In genomic region chr3:18401298-18401961, GRCh38 we compare ENCODE assay signal across 13 cellular contexts. TPM values are rescaled to one million over a fixed set of nuclear protein-coding genes. Genes with fewer than 3 reads are reported as not detected.
A peak's percentile ranks its signal among the peaks of the same experiment; 100 is the strongest.
DNase-seq lines count a peak whose midpoint lies in the region; ATAC-seq and TF ChIP-seq lines count a peak whose summit lies in the region.
"Had no signal": no experiment of that assay in that cellular context is flagged by ENCODE, and none has a peak within 500 bp of the region (broad histone marks: within the 10 kb centered on the region; RNA-seq: fewer than 3 reads in every experiment).

No MANE protein-coding gene starts in this region.

- DNase-seq in SIG-M5 treated with dmso at 0.1 percent for 504 hours (lab: John Stamatoyannopoulos, UW; ENCODE audit: unreplicated experiment) = peak; percentile 25
- DNase-seq in SIG-M5 (lab: John Stamatoyannopoulos, UW) = no peak
- no peak for DNase-seq in GM23338 (ENCODE audit: low spot score)
- DNase-seq in natural killer cell treated with Interleukin-12 subunit alpha and Interleukin-12 subunit beta and Interleukin-15 and Interleukin-18, amount 100 ng/mL, for 72 hours (ENCODE audit: low spot score) = no peak
- no peak for DNase-seq in iPS-NIHi7 (ENCODE audit: extremely low spot score)
- DNase-seq in GM13977 (ENCODE audit: low spot score) = no peak
- no peak for DNase-seq in T-helper 9 cell
- DNase-seq: activated gamma-delta T cell, COR-L47, H7 had no signal

- H3K79me2 ChIP-seq in GM23338 (replicated peaks; ENCODE audit: insufficient read depth) = no peaks in the 10 kb centered on the region
- H3K79me2 ChIP-seq: hepatocyte had no signal

- no peaks in the 10 kb centered on the region for H3K36me3 ChIP-seq in GM23338 (ENCODE audit: insufficient read depth)

- ATAC-seq in GM23338 = no peak
- no peak for ATAC-seq in natural killer cell treated with Interleukin-12 subunit alpha and Interleukin-12 subunit beta and Interleukin-15 and Interleukin-18, amount 100 ng/mL, for 72 hours
- ATAC-seq: A549 had no signal

- no peaks in the 10 kb centered on the region for H3K4me1 ChIP-seq in GM23338 (ENCODE audit: insufficient read depth)
- H3K4me1 ChIP-seq: A549 had no signal

- H4K20me1 ChIP-seq in GM23338 (replicated peaks; ENCODE audit: insufficient read depth) = no peaks in the 10 kb centered on the region

- no peak overlapping the region for H3K4me2 ChIP-seq in GM23338
- H3K4me2 ChIP-seq: A549, hepatocyte had no signal

- H3K27ac ChIP-seq in GM23338 (ENCODE audit: low read depth) = no peak overlapping the region
- H3K27ac ChIP-seq: A549, hepatocyte had no signal

- H2AFZ ChIP-seq in GM23338 = no peak overlapping the region
- H2AFZ ChIP-seq: hepatocyte had no signal

- no peak overlapping the region for H3K4me3 ChIP-seq in GM23338
- H3K4me3 ChIP-seq: A549, hepatocyte had no signal

- TF ChIP-seq CTCF in GM23338 (conservative IDR thresholded peaks at IDR 0.05; ENCODE audit: low read depth in 2 of 2) = no peak
- TF ChIP-seq CTCF in GM13977 (IDR thresholded peaks at IDR 0.05; ENCODE audit: extremely low read depth, insufficient read depth, missing control alignments) = no peak

- no peaks in the 10 kb centered on the region for H3K9me2 ChIP-seq in GM23338 (ENCODE audit: insufficient read depth)

- H3K4me3 Mint-ChIP-seq in GM23338 = no peak overlapping the region
- peak overlapping the region; percentile 78 for H3K4me3 Mint-ChIP-seq in activated naive CD8-positive, alpha-beta T cell
- no peak overlapping the region for H3K4me3 Mint-ChIP-seq in natural killer cell treated with Interleukin-12 subunit alpha and Interleukin-12 subunit beta and Interleukin-15 and Interleukin-18, amount 100 ng/mL, for 72 hours

- H3K27ac Mint-ChIP-seq in GM23338 = 0 out of 2 replicates have a peak overlapping the region, but pooled peaks have one; percentile 18
- H3K27ac Mint-ChIP-seq in activated naive CD8-positive, alpha-beta T cell = peak overlapping the region; percentile 95
- H3K27ac Mint-ChIP-seq in natural killer cell treated with Interleukin-12 subunit alpha and Interleukin-12 subunit beta and Interleukin-15 and Interleukin-18, amount 100 ng/mL, for 72 hours = peak overlapping the region; percentile 19 to 48

- no peaks in the 10 kb centered on the region for H3F3A ChIP-seq in GM23338 (replicated peaks; ENCODE audit: low read depth)

- H3K36me3 Mint-ChIP-seq in GM23338 (ENCODE audit: low read depth) = no peaks in the 10 kb centered on the region
- peaks cover 45% of the 10 kb centered on the region for H3K36me3 Mint-ChIP-seq in activated naive CD8-positive, alpha-beta T cell
- peaks cover 69% of the 10 kb centered on the region for H3K36me3 Mint-ChIP-seq in natural killer cell treated with Interleukin-12 subunit alpha and Interleukin-12 subunit beta and Interleukin-15 and Interleukin-18, amount 100 ng/mL, for 72 hours

- in situ Hi-C loops in GM13977 (cut with MboI; ENCODE audit: low pct_unique_long_range_greater_than_20kb, low sequenced_read_pairs, unreplicated experiment) = no loop called here

- no peaks in the 10 kb centered on the region for H3K27me3 ChIP-seq in GM23338 (ENCODE audit: insufficient read depth)
- H3K27me3 ChIP-seq: hepatocyte had no signal

- H3K4me1 Mint-ChIP-seq in GM23338 = peaks cover 8% of the 10 kb centered on the region; the same call in 1 of the 3 replicates
- peaks cover 99% of the 10 kb centered on the region for H3K4me1 Mint-ChIP-seq in activated naive CD8-positive, alpha-beta T cell (ENCODE audit: low read depth)
- peaks cover 59 to 70% of the 10 kb centered on the region in 2 donors for H3K4me1 Mint-ChIP-seq in natural killer cell treated with Interleukin-12 subunit alpha and Interleukin-12 subunit beta and Interleukin-15 and Interleukin-18, amount 100 ng/mL, for 72 hours (ENCODE audit: low read depth in 2 of 2)

- no peaks in the 10 kb centered on the region; the same call in 2 of the 3 replicates for H3K9me3 Mint-ChIP-seq in GM23338
- H3K9me3 Mint-ChIP-seq in activated naive CD8-positive, alpha-beta T cell (ENCODE audit: low read depth) = no peaks in the 10 kb centered on the region
- no peaks in the 10 kb centered on the region for H3K9me3 Mint-ChIP-seq in natural killer cell treated with Interleukin-12 subunit alpha and Interleukin-12 subunit beta and Interleukin-15 and Interleukin-18, amount 100 ng/mL, for 72 hours

- H3K27me3 Mint-ChIP-seq in GM23338 (ENCODE audit: insufficient read depth, low read depth, poor library complexity) = peaks cover 1% of the 10 kb centered on the region
- no peaks in the 10 kb centered on the region for H3K27me3 Mint-ChIP-seq in activated naive CD8-positive, alpha-beta T cell
- no peaks in the 10 kb centered on the region for H3K27me3 Mint-ChIP-seq in natural killer cell treated with Interleukin-12 subunit alpha and Interleukin-12 subunit beta and Interleukin-15 and Interleukin-18, amount 100 ng/mL, for 72 hours

TF ChIP-seq in GM23338, 12 proteins besides CTCF, POLR2A, EP300 and RAD21 (continues in another document):
- no peak for TF ChIP-seq ZNF114 (CRISPR knock-in tag; IDR thresholded peaks at IDR 0.05)
- no peak for TF ChIP-seq ETS1 (IDR thresholded peaks at IDR 0.05)
- no peak for TF ChIP-seq CREB1 (CRISPR knock-in tag; IDR thresholded peaks at IDR 0.05; ENCODE audit: low read depth)
- TF ChIP-seq, protein P1, sequence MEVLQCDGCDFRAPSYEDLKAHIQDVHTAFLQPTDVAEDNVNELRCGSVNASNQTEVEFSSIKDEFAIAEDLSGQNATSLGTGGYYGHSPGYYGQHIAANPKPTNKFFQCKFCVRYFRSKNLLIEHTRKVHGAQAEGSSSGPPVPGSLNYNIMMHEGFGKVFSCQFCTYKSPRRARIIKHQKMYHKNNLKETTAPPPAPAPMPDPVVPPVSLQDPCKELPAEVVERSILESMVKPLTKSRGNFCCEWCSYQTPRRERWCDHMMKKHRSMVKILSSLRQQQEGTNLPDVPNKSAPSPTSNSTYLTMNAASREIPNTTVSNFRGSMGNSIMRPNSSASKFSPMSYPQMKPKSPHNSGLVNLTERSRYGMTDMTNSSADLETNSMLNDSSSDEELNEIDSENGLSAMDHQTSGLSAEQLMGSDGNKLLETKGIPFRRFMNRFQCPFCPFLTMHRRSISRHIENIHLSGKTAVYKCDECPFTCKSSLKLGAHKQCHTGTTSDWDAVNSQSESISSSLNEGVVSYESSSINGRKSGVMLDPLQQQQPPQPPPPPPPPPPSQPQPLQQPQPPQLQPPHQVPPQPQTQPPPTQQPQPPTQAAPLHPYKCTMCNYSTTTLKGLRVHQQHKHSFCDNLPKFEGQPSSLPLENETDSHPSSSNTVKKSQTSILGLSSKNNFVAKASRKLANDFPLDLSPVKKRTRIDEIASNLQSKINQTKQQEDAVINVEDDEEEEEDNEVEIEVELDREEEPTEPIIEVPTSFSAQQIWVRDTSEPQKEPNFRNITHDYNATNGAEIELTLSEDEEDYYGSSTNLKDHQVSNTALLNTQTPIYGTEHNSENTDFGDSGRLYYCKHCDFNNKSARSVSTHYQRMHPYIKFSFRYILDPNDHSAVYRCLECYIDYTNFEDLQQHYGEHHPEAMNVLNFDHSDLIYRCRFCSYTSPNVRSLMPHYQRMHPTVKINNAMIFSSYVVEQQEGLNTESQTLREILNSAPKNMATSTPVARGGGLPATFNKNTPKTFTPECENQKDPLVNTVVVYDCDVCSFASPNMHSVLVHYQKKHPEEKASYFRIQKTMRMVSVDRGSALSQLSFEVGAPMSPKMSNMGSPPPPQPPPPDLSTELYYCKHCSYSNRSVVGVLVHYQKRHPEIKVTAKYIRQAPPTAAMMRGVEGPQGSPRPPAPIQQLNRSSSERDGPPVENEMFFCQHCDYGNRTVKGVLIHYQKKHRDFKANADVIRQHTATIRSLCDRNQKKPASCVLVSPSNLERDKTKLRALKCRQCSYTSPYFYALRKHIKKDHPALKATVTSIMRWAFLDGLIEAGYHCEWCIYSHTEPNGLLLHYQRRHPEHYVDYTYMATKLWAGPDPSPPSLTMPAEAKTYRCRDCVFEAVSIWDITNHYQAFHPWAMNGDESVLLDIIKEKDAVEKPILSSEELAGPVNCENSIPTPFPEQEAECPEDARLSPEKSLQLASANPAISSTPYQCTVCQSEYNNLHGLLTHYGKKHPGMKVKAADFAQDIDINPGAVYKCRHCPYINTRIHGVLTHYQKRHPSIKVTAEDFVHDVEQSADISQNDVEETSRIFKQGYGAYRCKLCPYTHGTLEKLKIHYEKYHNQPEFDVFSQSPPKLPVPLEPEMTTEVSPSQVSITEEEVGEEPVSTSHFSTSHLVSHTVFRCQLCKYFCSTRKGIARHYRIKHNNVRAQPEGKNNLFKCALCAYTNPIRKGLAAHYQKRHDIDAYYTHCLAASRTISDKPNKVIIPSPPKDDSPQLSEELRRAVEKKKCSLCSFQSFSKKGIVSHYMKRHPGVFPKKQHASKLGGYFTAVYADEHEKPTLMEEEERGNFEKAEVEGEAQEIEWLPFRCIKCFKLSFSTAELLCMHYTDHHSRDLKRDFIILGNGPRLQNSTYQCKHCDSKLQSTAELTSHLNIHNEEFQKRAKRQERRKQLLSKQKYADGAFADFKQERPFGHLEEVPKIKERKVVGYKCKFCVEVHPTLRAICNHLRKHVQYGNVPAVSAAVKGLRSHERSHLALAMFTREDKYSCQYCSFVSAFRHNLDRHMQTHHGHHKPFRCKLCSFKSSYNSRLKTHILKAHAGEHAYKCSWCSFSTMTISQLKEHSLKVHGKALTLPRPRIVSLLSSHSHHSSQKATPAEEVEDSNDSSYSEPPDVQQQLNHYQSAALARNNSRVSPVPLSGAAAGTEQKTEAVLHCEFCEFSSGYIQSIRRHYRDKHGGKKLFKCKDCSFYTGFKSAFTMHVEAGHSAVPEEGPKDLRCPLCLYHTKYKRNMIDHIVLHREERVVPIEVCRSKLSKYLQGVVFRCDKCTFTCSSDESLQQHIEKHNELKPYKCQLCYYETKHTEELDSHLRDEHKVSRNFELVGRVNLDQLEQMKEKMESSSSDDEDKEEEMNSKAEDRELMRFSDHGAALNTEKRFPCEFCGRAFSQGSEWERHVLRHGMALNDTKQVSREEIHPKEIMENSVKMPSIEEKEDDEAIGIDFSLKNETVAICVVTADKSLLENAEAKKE (CRISPR knock-in tag; IDR thresholded peaks at IDR 0.05) = no peak
- no peak for TF ChIP-seq STAT1 (IDR thresholded peaks at IDR 0.05; ENCODE audit: unreplicated experiment)
- no peak for TF ChIP-seq EZH2phosphoT487 (IDR thresholded peaks at IDR 0.05; ENCODE audit: unreplicated experiment)

RNA-seq across cellular contexts. Expression of gene SATB1, which starts 23.7 kb away (rescaled TPM):
- 26.8 and 28.9 TPM in 2 replicates for total RNA-seq in GM23338 (2014; rRNA removed; shearing (Covaris generic))
- polyA plus RNA-seq in GM23338 (2016; fragmentation: Nextera tagmentation; extraction: Ambion mirVana) = 17.0 and 17.4 TPM in 2 replicates
- total RNA-seq in natural killer cell treated with Interleukin-12 subunit alpha and Interleukin-12 subunit beta and Interleukin-15 and Interleukin-18, amount 100 ng/mL, for 72 hours = 100 to 1,000 TPM; 401 to 512 TPM

Comparison
In these comparisons a context has a peak if more than half of its experiments do, and no peak if none do; other contexts are left out.
1. H3K27ac Mint-ChIP-seq: peak in every context shown above with its lines; median percentile 95 in activated naive CD8-positive, alpha-beta T cell; 34 in natural killer cell treated with Interleukin-12 subunit alpha and Interleukin-12 subunit beta and Interleukin-15 and Interleukin-18, amount 100 ng/mL, for 72 hours; 18 in GM23338.
2. RNA of gene SATB1, which starts 23.7 kb away (total RNA-seq): 401 to 512 TPM in natural killer cell treated with Interleukin-12 subunit alpha and Interleukin-12 subunit beta and Interleukin-15 and Interleukin-18, amount 100 ng/mL, for 72 hours; 26.8 to 28.9 TPM in GM23338; every median in the first group is over 10 times any median in the second.